In the genomic region with DNA sequence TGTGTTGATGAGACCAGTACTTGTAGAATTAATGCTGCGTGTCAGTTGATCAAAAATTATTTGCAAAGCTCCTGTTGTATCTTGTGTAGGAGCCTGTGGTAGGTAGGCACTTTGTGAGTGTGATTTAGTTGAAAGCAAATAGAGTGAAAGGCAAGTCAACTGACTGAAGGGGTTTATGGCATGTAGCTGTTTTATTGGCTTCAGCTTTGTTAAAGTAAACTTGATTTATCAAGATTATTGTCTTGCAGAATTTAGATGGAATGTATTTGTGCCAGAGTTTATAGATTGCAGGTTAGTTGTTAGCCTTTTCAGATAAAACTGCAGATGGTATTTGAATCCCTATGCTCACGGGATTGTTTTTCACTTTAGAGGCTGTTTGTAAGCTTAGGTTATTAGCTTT, we compare ENCODE assay signal across 25 cellular contexts.
DNase-seq lines count a peak whose midpoint lies in the region; ATAC-seq, FAIRE-seq and TF ChIP-seq lines count a peak whose summit lies in the region.
"Had no signal": no experiment of that assay in that cellular context is flagged by ENCODE, and none has a peak within 500 bp of the region (broad histone marks: within the 10 kb centered on the region; RNA-seq: fewer than 3 reads in every experiment).

No MANE protein-coding gene starts in this region.

- peaks cover 14% of the 10 kb centered on the region for H3K9me3 Mint-ChIP-seq in Caco-2 (ENCODE audit: unreplicated experiment)
- H3K9me3 Mint-ChIP-seq in nephron = no peaks in the 10 kb centered on the region

- no peak overlapping the region for H3K14ac ChIP-seq in H1 (ENCODE audit: insufficient read length)

- no peak overlapping the region for H3K4ac ChIP-seq in H1 (replicated peaks; ENCODE audit: insufficient read length, low read depth, low read length)

- TF ChIP-seq CTCF in Caco-2 (IDR thresholded peaks at IDR 0.05; ENCODE audit: insufficient read depth in 1 of 2, low read depth in 1 of 2, low read length in 1 of 2, severe bottlenecking in 1 of 2, unreplicated experiment in 1 of 2) (no peak), HEK293 (tag by site-specific recombination; IDR thresholded peaks at IDR 0.05) (no peak), H1 (IDR thresholded peaks at IDR 0.05; ENCODE audit: control extremely low read depth in 1 of 3, insufficient read depth in 1 of 3, low read depth in 1 of 3, low read length in 3 of 3) (no peak), nephron (IDR thresholded peaks at IDR 0.05; ENCODE audit: unreplicated experiment in 3 of 3) (no peak)

- no peak overlapping the region for H4K91ac ChIP-seq in H1 (replicated peaks; ENCODE audit: insufficient read length, low read length)

- H3K79me2 ChIP-seq in H1 (ENCODE audit: control insufficient read depth in 1 of 2, insufficient read depth in 2 of 2, low read length in 2 of 2) = peaks cover 0 to 90% of the 10 kb centered on the region in 2 experiments; a peak in 3 of 4 replicates

- H2BK15ac ChIP-seq in H1 (ENCODE audit: low read length) = no peak overlapping the region

- H2BK120ac ChIP-seq in H1 (replicated peaks; ENCODE audit: low read depth, low read length) = no peak overlapping the region

- no peak overlapping the region for H3K18ac ChIP-seq in H1 (ENCODE audit: extremely low read depth, low read length)

- no peaks in the 10 kb centered on the region for H3K27me3 ChIP-seq in Caco-2 (replicated peaks; ENCODE audit: control insufficient read depth, insufficient read depth, low read length)
- H3K27me3 ChIP-seq in H1 (replicated peaks in 1 of 4; ENCODE audit: control insufficient read depth in 3 of 4, extremely low read depth in 1 of 4, insufficient read depth in 3 of 4, low read length in 3 of 4) = no peaks in the 10 kb centered on the region
- no peaks in the 10 kb centered on the region for H3K27me3 ChIP-seq in right cardiac atrium (ENCODE audit: control insufficient read depth, insufficient read depth)
- H3K27me3 ChIP-seq: MG63 had no signal

- no peak overlapping the region for H2BK12ac ChIP-seq in H1 (ENCODE audit: low read depth, low read length)

- no peaks in the 10 kb centered on the region for H3K27me3 Mint-ChIP-seq in Caco-2 (ENCODE audit: insufficient read depth, unreplicated experiment)
- no peaks in the 10 kb centered on the region for H3K27me3 Mint-ChIP-seq in nephron (ENCODE audit: low read depth)

- H3K4me1 ChIP-seq in Caco-2 (peaks cover 28% of the 10 kb centered on the region), HEK293 (ENCODE audit: control insufficient read depth, insufficient read depth, low read length) (no peaks in the 10 kb centered on the region), H1 (replicated peaks in 1 of 4; ENCODE audit: control insufficient read depth in 3 of 4, insufficient read depth in 4 of 4, low read length in 3 of 4) (peaks cover 0 to 8% (median 0%) of the 10 kb centered on the region in 4 experiments; a peak in 2 of 7 replicates), right cardiac atrium (ENCODE audit: control insufficient read depth, insufficient read depth, low read length) (peaks cover 1% of the 10 kb centered on the region)

- no peak overlapping the region for H2AK5ac ChIP-seq in H1 (ENCODE audit: low read depth, low read length)

- no peak overlapping the region for H2AFZ ChIP-seq in H1 (ENCODE audit: low read length)
- H2AFZ ChIP-seq: PC-9 had no signal

- CTCF ChIA-PET in Caco-2 (lab: Charles Lee) = interaction anchor here (1.0 kb wide), 1 partner anchor 125 kb away, joined by 7 read pairs; no protein-coding TSS in a partner anchor
- CTCF ChIA-PET in HEK293 (lab: Yijun Ruan, JAX) = interaction anchor here (0.6 kb wide), 1 partner anchor 440 kb away, joined by 3 read pairs; no protein-coding TSS in a partner anchor
- CTCF ChIA-PET in H1 (lab: Charles Lee; ENCODE audit: partially characterized antibody) = interaction anchor here (0.9 to 1.6 kb wide), 3 partner anchors 9 to 125 kb away, joined by 3 to 4 read pairs (median 4); no protein-coding TSS in a partner anchor

- DNase-seq in Caco-2 (no peak), H1 (ENCODE audit: low read depth in 1 of 2, low spot score in 2 of 2) (no peak), Kasumi-1 (lab: John Stamatoyannopoulos, UW) (no peak), right cardiac atrium (no peak)
- DNase-seq in activated T-cell treated with anti-CD3 and anti-CD28 coated beads, Interleukin-2, amount 50 U/mL, for 1 hour = no peak
- DNase-seq: C1 segment of cervical spinal cord; CD4-positive, alpha-beta memory T cell; COR-L47; GF-D8; MG63; NCI-H1105 treated with DMSO at 0.1 percent for 48 hours; NCI-H146; NCI-H1930; NCI-H2107; NCI-H526; NCI-H82; PC-9; Right ventricle myocardium superior; SW 1271 had no signal

- H3K36me3 Mint-ChIP-seq in Caco-2 (ENCODE audit: insufficient read depth, unreplicated experiment) (peaks cover 13% of the 10 kb centered on the region), nephron (ENCODE audit: low read depth) (peaks cover 22% of the 10 kb centered on the region)
- H3K36me3 Mint-ChIP-seq: CD4-positive, alpha-beta memory T cell had no signal

- H3K4me3 Mint-ChIP-seq in Caco-2 (ENCODE audit: unreplicated experiment) (no peak overlapping the region), nephron (no peak overlapping the region)
- H3K4me3 Mint-ChIP-seq: CD4-positive, alpha-beta memory T cell had no signal

- 76% methylated on average over 2 of the region's 2 CpGs; no CpG with 5 or more reads in 1 of the 2 experiments for WGBS in H1 (ENCODE audit: extremely low coverage in 1 of 2, insufficient coverage in 1 of 2, insufficient read length in 1 of 2, insufficient replicate concordance in 2 of 2, low coverage in 1 of 2, low lambda C conversion rate in 2 of 2, missing lambda C conversion rate in 1 of 2), 2 experiments
- 86% methylated on average over 2 of the region's 2 CpGs for WGBS in right cardiac atrium

- no peaks in the 10 kb centered on the region for H3K36me3 ChIP-seq in Caco-2 (ENCODE audit: control insufficient read depth, insufficient read depth, low read length)
- H3K36me3 ChIP-seq in HEK293 (ENCODE audit: control insufficient read depth in 2 of 2, insufficient read depth in 1 of 2, low read length in 2 of 2) = no peaks in the 10 kb centered on the region
- no peaks in the 10 kb centered on the region; a peak in 3 of 8 replicates for H3K36me3 ChIP-seq in H1 (ENCODE audit: control insufficient read depth in 2 of 4, insufficient read depth in 4 of 4, low read length in 3 of 4)
- H3K36me3 ChIP-seq: MG63 had no signal

- intact Hi-C loops in Caco-2 (cut with micrococcal nuclease; ENCODE audit: unreplicated experiment) (loop anchor here (1.0 kb wide), 1 partner anchor 9 kb away; no protein-coding TSS in a partner anchor), right cardiac atrium (cut with DNase I) (no loop called here)

- H3K23me2 ChIP-seq in H1 (ENCODE audit: low read depth, low read length) = no peaks in the 10 kb centered on the region

- no peak overlapping the region for H2BK20ac ChIP-seq in H1 (ENCODE audit: low read length)

- TF ChIP-seq POLR2A in H1 (IDR thresholded peaks at IDR 0.05; ENCODE audit: control extremely low read depth in 1 of 2, low read depth in 2 of 2, low read length in 2 of 2) = no peak

- TF ChIP-seq EP300 in H1 (IDR thresholded peaks at IDR 0.05; ENCODE audit: borderline replicate concordance in 1 of 2, low read depth in 2 of 2, low read length in 2 of 2) = no peak

- no peak overlapping the region for H4K8ac ChIP-seq in H1 (ENCODE audit: extremely low read depth, insufficient read depth, low read length)

- FAIRE-seq in H1 (lab: Jason Lieb, UNC) = peak; percentile 60
- FAIRE-seq: GM12891, HTR-8/SVneo, K562 had no signal

- no peak overlapping the region for H3K56ac ChIP-seq in H1 (replicated peaks; ENCODE audit: insufficient read length, low read depth, low read length)

- no peak overlapping the region for H3K4me2 ChIP-seq in H1 (ENCODE audit: insufficient read depth in 1 of 2, low read depth in 2 of 2, low read length in 2 of 2)
- H3K4me2 ChIP-seq: PC-9 had no signal

- TF ChIP-seq RAD21 in H1 (IDR thresholded peaks at IDR 0.05 in 1 of 2, conservative IDR thresholded peaks at IDR 0.05 in 1 of 2; ENCODE audit: low read depth in 2 of 2, low read length in 2 of 2) = no peak

- H3K27ac ChIP-seq in HEK293 (ENCODE audit: extremely low read depth, low read depth, low read length) (no peak overlapping the region), H1 (ENCODE audit: low read depth, low read length) (no peak overlapping the region), right cardiac atrium (ENCODE audit: low read length) (no peak overlapping the region)
- H3K27ac ChIP-seq: PC-9 had no signal

- no peak overlapping the region for H3K23ac ChIP-seq in H1 (ENCODE audit: insufficient read length)

- no peak overlapping the region for H2BK5ac ChIP-seq in H1 (ENCODE audit: low read depth, low read length)

- no peak for ATAC-seq in right cardiac atrium
- ATAC-seq: HCT116, K562 had no signal

- H3K4me3 ChIP-seq in Caco-2 (ENCODE audit: low read depth, low read length) = no peak overlapping the region
- H3K4me3 ChIP-seq in HEK293 (ENCODE audit: low read depth, low read length) = no peak overlapping the region
- H3K4me3 ChIP-seq in H1 (ENCODE audit: extremely low read depth in 1 of 4, insufficient read depth in 2 of 4, low read depth in 3 of 4, low read length in 4 of 4) = no peak overlapping the region
- no peak overlapping the region for H3K4me3 ChIP-seq in right cardiac atrium (ENCODE audit: low read length)
- H3K4me3 ChIP-seq: K562, MG63, PC-9 had no signal

- H3K9ac ChIP-seq in H1 (replicated peaks in 1 of 4; ENCODE audit: extremely low read depth in 1 of 4, low read depth in 3 of 4, low read length in 3 of 4) = no peak overlapping the region

- no TSS peak for BruUV-seq in Caco-2 (replicated peaks; lab: Mats Ljungman, UMichigan)

- H4K5ac ChIP-seq in H1 (ENCODE audit: insufficient read length, low read depth, low read length) = no peak overlapping the region

- H3K79me1 ChIP-seq in H1 (ENCODE audit: low read depth, low read length) = peaks cover 5% of the 10 kb centered on the region; the same call in 1 of the 2 replicates

- H3K4me1 Mint-ChIP-seq in Caco-2 (ENCODE audit: low read depth, unreplicated experiment) (peaks cover 30% of the 10 kb centered on the region), nephron (peaks cover 31% of the 10 kb centered on the region)
- H3K4me1 Mint-ChIP-seq: CD4-positive, alpha-beta memory T cell had no signal

- POLR2A ChIA-PET in Caco-2 (lab: Charles Lee) = interaction anchor here (1.0 kb wide), 1 partner anchor 126 kb away, joined by 3 read pairs; no protein-coding TSS in a partner anchor
- POLR2A ChIA-PET in HEK293 (lab: Yijun Ruan, JAX) = no interaction called here
- POLR2A ChIA-PET in H1 (lab: Charles Lee; ENCODE audit: partially characterized antibody) = interaction anchor here (0.9 to 1.6 kb wide), 2 partner anchors 11 to 17 kb away, joined by 3 to 4 read pairs; no protein-coding TSS in a partner anchor

- H3K9me3 ChIP-seq in Caco-2 = no peaks in the 10 kb centered on the region
- H3K9me3 ChIP-seq in HEK293 (ENCODE audit: control insufficient read depth, insufficient read depth, low read depth, low read length) = no peaks in the 10 kb centered on the region
- H3K9me3 ChIP-seq in H1 (ENCODE audit: insufficient read depth in 2 of 2, low read depth in 1 of 2, low read length in 1 of 2) = no peaks in the 10 kb centered on the region
- H3K9me3 ChIP-seq in right cardiac atrium (ENCODE audit: control insufficient read depth, low read length) = no peaks in the 10 kb centered on the region
- H3K9me3 ChIP-seq: MG63 had no signal

- H3K27ac Mint-ChIP-seq in Caco-2 (ENCODE audit: unreplicated experiment) = peak overlapping the region; percentile 40
- H3K27ac Mint-ChIP-seq in nephron = peak overlapping the region; percentile 25 to 56 (median 31)
- H3K27ac Mint-ChIP-seq: CD4-positive, alpha-beta memory T cell had no signal

- H4K20me1 ChIP-seq in H1 (replicated peaks in 1 of 2; ENCODE audit: control insufficient read depth in 1 of 2, insufficient read depth in 2 of 2, low read length in 2 of 2) = peaks cover 3 to 5% of the 10 kb centered on the region in 2 experiments
